ENCODE assay signal across 25 cellular contexts in the genomic region with DNA sequence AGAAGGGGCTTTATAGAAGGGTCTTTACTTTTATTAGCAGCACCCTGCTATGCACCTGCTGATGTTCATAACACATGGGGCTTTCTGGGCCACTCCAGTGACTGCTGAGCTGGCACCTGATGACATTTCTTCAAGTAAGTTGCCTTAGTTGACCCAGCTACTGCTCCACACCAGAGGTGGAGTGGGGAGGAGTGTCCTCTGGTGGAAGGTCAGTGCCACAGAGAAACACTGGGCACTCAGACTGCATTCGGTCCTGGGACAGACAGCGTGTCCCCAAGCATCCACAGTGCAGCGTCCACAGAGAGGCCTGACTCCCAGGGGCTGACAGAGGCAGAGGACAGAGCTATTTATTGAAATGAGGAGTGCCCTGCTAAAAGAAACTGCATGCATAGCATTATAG.
"Had no signal": no experiment of that assay in that cellular context is flagged by ENCODE, and none has a peak within 500 bp of the region (broad histone marks: within the 10 kb centered on the region; RNA-seq: fewer than 3 reads in every experiment).

No MANE protein-coding gene starts in this region.

- H3K4me1 ChIP-seq: gastrocnemius medialis, left lung, lower lobe of right lung, pancreas, tibial nerve, uterus had no signal

- H3K27ac ChIP-seq: gastrocnemius medialis, left lung, lower lobe of right lung, neutrophil, pancreas, stomach, tibial nerve, upper lobe of left lung, uterus had no signal

- H3K36me3 ChIP-seq: gastrocnemius medialis, left lung, lower lobe of right lung, neutrophil, pancreas, stomach, tibial nerve, upper lobe of left lung, uterus had no signal

- DNase-seq: dorsolateral prefrontal cortex; effector CD4-positive, alpha-beta T cell; foreskin fibroblast; gastrocnemius medialis; head of caudate nucleus; left lung; lower lobe of right lung; natural killer cell; pancreas; retina; stimulated activated CD4-positive, alpha-beta T cell treated with anti-CD3 and anti-CD28 coated beads, Interleukin-12 subunit alpha, Interleukin-12 subunit beta, amount 100 ng/mL, for 4 hours; stimulated activated CD4-positive, alpha-beta T cell treated with anti-CD3 and anti-CD28 coated beads, Interleukin-1b, Interleukin-23, amount 100 ng/mL, for 48 hours; stimulated activated CD4-positive, alpha-beta T cell treated with anti-CD3 and anti-CD28 coated beads, Interleukin-4, amount 100 ng/mL, for 1 hour; stimulated activated CD8-positive, alpha-beta memory T cell treated with anti-CD3 and anti-CD28 coated beads, Interleukin-4, amount 100 ng/mL, for 48 hours; stimulated activated naive CD4-positive, alpha-beta T cell; stomach; upper lobe of left lung; uterus had no signal

- H3K27me3 ChIP-seq: dorsolateral prefrontal cortex, gastrocnemius medialis, left lung, neutrophil, pancreas, stomach, tibial nerve, upper lobe of left lung, uterus had no signal

- H3K9me3 ChIP-seq: gastrocnemius medialis, left lung, lower lobe of right lung, neutrophil, pancreas, stomach, tibial nerve, upper lobe of left lung, uterus had no signal

- H3K4me3 ChIP-seq: dorsolateral prefrontal cortex, gastrocnemius medialis, left lung, lower lobe of right lung, pancreas, smooth muscle cell, stomach, tibial nerve, upper lobe of left lung, uterus had no signal

- ATAC-seq: esophagus mucosa, gastrocnemius medialis, left lung, lower lobe of right lung, natural killer cell, pancreas, sciatic nerve had no signal

- FAIRE-seq: colon, keratinocyte, pancreas had no signal

- H3K4me2 ChIP-seq: smooth muscle cell had no signal
